ENCODE assay signal across 1 cellular context in genomic region chr1:16673976-16674375, GRCh38. TPM values are rescaled to one million over a fixed set of nuclear protein-coding genes. Genes with fewer than 3 reads are reported as not detected.
"Had no signal": no experiment of that assay in that cellular context is flagged by ENCODE, and none has a peak within 500 bp of the region (broad histone marks: within the 10 kb centered on the region; RNA-seq: fewer than 3 reads in every experiment).

No MANE protein-coding gene starts in this region.

RNA-seq across cellular contexts. Expression of gene RNU1-3, which starts 7.2 kb away (rescaled TPM):
- total RNA-seq: LHCN-M2 had no signal
